In the genomic region with DNA sequence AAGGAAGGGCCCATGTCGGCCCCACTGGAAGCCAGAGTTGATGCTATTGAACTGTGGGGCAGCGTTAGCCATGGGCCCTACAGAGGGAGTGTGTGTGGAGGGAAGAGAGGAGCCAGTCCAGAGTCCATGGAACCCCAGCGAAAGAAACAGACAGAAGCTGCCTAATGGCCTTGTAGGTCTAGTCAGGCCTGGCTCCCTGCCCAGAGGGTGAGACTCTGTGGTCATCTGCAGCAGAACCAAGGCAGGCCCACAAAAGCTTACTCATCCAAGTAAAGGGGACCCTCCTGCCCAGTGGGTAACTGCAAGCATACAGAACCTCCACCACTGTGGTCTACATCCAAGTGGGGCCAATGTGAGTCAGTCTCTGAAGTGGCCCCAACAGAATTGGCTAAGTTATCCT, we compare ENCODE assay signal across 19 cellular contexts.
DNase-seq lines count a peak whose midpoint lies in the region; ATAC-seq and TF ChIP-seq lines count a peak whose summit lies in the region.
"Had no signal": no experiment of that assay in that cellular context is flagged by ENCODE, and none has a peak within 500 bp of the region (broad histone marks: within the 10 kb centered on the region; RNA-seq: fewer than 3 reads in every experiment).

No MANE protein-coding gene starts in this region.

- H3K27ac Mint-ChIP-seq in stimulated activated memory B cell treated with anti-CD40 and anti-IgM and Interleukin-4, amounts not matched to agents 10 μg/mL and 1 μg/mL and 100 μg/mL, for 72 hours: no peak overlapping the region
- H3K27ac Mint-ChIP-seq: CD4-positive, alpha-beta memory T cell; stimulated activated naive B cell treated with anti-CD40 and anti-IgM and Interleukin-4, amounts not matched to agents 10 μg/mL and 1 μg/mL and 100 μg/mL, for 72 hours had no signal

- no peaks in the 10 kb centered on the region for H3K4me1 Mint-ChIP-seq in stimulated activated memory B cell treated with anti-CD40 and anti-IgM and Interleukin-4, amounts not matched to agents 10 μg/mL and 1 μg/mL and 100 μg/mL, for 72 hours
- H3K4me1 Mint-ChIP-seq: naive B cell; stimulated activated naive B cell treated with anti-CD40 and anti-IgM and Interleukin-4, amounts not matched to agents 10 μg/mL and 1 μg/mL and 100 μg/mL, for 72 hours had no signal

- no peak overlapping the region for H3K4me3 Mint-ChIP-seq in stimulated activated memory B cell treated with anti-CD40 and anti-IgM and Interleukin-4, amounts not matched to agents 10 μg/mL and 1 μg/mL and 100 μg/mL, for 72 hours
- H3K4me3 Mint-ChIP-seq: CD4-positive, alpha-beta memory T cell; naive B cell; stimulated activated naive B cell treated with anti-CD40 and anti-IgM and Interleukin-4, amounts not matched to agents 10 μg/mL and 1 μg/mL and 100 μg/mL, for 72 hours had no signal

- H3K27me3 Mint-ChIP-seq in stimulated activated memory B cell treated with anti-CD40 and anti-IgM and Interleukin-4, amounts not matched to agents 10 μg/mL and 1 μg/mL and 100 μg/mL, for 72 hours: no peaks in the 10 kb centered on the region

- no peaks in the 10 kb centered on the region for H3K36me3 Mint-ChIP-seq in stimulated activated memory B cell treated with anti-CD40 and anti-IgM and Interleukin-4, amounts not matched to agents 10 μg/mL and 1 μg/mL and 100 μg/mL, for 72 hours
- H3K36me3 Mint-ChIP-seq: CD4-positive, alpha-beta memory T cell; naive B cell; stimulated activated naive B cell treated with anti-CD40 and anti-IgM and Interleukin-4, amounts not matched to agents 10 μg/mL and 1 μg/mL and 100 μg/mL, for 72 hours had no signal

- H3K9me3 Mint-ChIP-seq in stimulated activated memory B cell treated with anti-CD40 and anti-IgM and Interleukin-4, amounts not matched to agents 10 μg/mL and 1 μg/mL and 100 μg/mL, for 72 hours: no peaks in the 10 kb centered on the region
- H3K9me3 Mint-ChIP-seq: stimulated activated naive B cell treated with anti-CD40 and anti-IgM and Interleukin-4, amounts not matched to agents 10 μg/mL and 1 μg/mL and 100 μg/mL, for 72 hours had no signal

- no peak overlapping the region for H3K4me3 ChIP-seq in fibroblast of mammary gland (ENCODE audit: control insufficient read depth, low read depth, low read length)
- H3K4me3 ChIP-seq: HAP-1, uterus had no signal

- peak; percentile 43 for ATAC-seq in stimulated activated memory B cell treated with anti-CD40 and anti-IgM and Interleukin-4, amounts not matched to agents 10 μg/mL and 1 μg/mL and 100 μg/mL, for 72 hours
- no peak for ATAC-seq in GM19455 (IDR thresholded peaks at IDR 0.05; ENCODE audit: unreplicated experiment)
- no peak for ATAC-seq in GM21576 (IDR thresholded peaks at IDR 0.05; ENCODE audit: unreplicated experiment)
- ATAC-seq: right cardiac atrium; stimulated activated naive B cell treated with anti-CD40 and anti-IgM and Interleukin-4, amounts not matched to agents 10 μg/mL and 1 μg/mL and 100 μg/mL, for 72 hours had no signal

- TF ChIP-seq CTCF in fibroblast of mammary gland (conservative IDR thresholded peaks at IDR 0.05; ENCODE audit: control insufficient read depth, insufficient read depth, low read depth, low read length): no peak

- peak; percentile 20 for DNase-seq in H4 (ENCODE audit: low spot score)
- DNase-seq in RPMI7951 (ENCODE audit: low read depth): peak; percentile 86
- DNase-seq in fibroblast of mammary gland (ENCODE audit: low read depth): peak; percentile 88
- no peak for DNase-seq in hippocampal formation (lab: John Stamatoyannopoulos, UW)
- DNase-seq: activated gamma-delta T cell treated with Interleukin-2 at 50 U/mL for 16 hours; caudate nucleus; CD4-positive, alpha-beta memory T cell; head of caudate nucleus; naive B cell; NCI-H1048; stimulated activated CD4-positive, alpha-beta T cell treated with anti-CD3 and anti-CD28 coated beads, Interleukin-4, amount 100 ng/mL, for 4 hours; stimulated activated naive B cell treated with anti-CD40 and anti-IgM and Interleukin-4, amounts not matched to agents 10 μg/mL and 1 μg/mL and 100 μg/mL, for 72 hours; uterus; WERI-Rb-1 had no signal

Comparison
In these comparisons a context has a peak if more than half of its experiments do, and no peak if none do; other contexts are left out.
1. DNase-seq: peak in H4 (single experiment), RPMI7951 (single experiment) and fibroblast of mammary gland (single experiment); none in hippocampal formation (0 of 2).